ENCODE assay signal across 20 cellular contexts in genomic region chr5:84239509-84239908, GRCh38.
DNase-seq lines count a peak whose midpoint lies in the region; ATAC-seq, FAIRE-seq and TF ChIP-seq lines count a peak whose summit lies in the region.
"Had no signal": no experiment of that assay in that cellular context is flagged by ENCODE, and none has a peak within 500 bp of the region (broad histone marks: within the 10 kb centered on the region; RNA-seq: fewer than 3 reads in every experiment).

No MANE protein-coding gene starts in this region.

- H3K9me1 ChIP-seq in keratinocyte (ENCODE audit: control insufficient read depth, extremely low read depth, insufficient read depth, low read length) = no peaks in the 10 kb centered on the region

- H3K27me3 ChIP-seq in keratinocyte (ENCODE audit: control insufficient read depth, extremely low read depth, insufficient read depth, low read length) (no peaks in the 10 kb centered on the region), testis (no peaks in the 10 kb centered on the region)

- no peak for TF ChIP-seq POLR2A in testis (IDR thresholded peaks at IDR 0.05)

- no peaks in the 10 kb centered on the region for H3K9me3 ChIP-seq in keratinocyte (ENCODE audit: control insufficient read depth, low read depth, low read length)
- no peaks in the 10 kb centered on the region for H3K9me3 ChIP-seq in testis
- H3K9me3 ChIP-seq: prostate gland, thoracic aorta had no signal

- TF ChIP-seq CTCF in cardiac fibroblast (IDR thresholded peaks at IDR 0.05; ENCODE audit: low read depth, low read length) = no peak
- no peak for TF ChIP-seq CTCF in keratinocyte (optimal IDR thresholded peaks at IDR 0.05 in 1 of 3, IDR thresholded peaks at IDR 0.05 in 1 of 3, conservative IDR thresholded peaks at IDR 0.05 in 1 of 3; ENCODE audit: extremely low read depth in 1 of 3, insufficient read depth in 2 of 3, low read length in 3 of 3)
- no peak for TF ChIP-seq CTCF in GM20000 (IDR thresholded peaks at IDR 0.05; ENCODE audit: extremely low read depth, missing control alignments)
- TF ChIP-seq CTCF in testis (IDR thresholded peaks at IDR 0.05) = no peak

- H3K36me3 ChIP-seq in keratinocyte (ENCODE audit: control insufficient read depth in 2 of 2, extremely low read depth in 1 of 2, insufficient read depth in 2 of 2, low read length in 2 of 2) (no peaks in the 10 kb centered on the region), testis (ENCODE audit: low read depth, missing control alignments) (no peaks in the 10 kb centered on the region)
- H3K36me3 ChIP-seq: prostate gland, thoracic aorta had no signal

- H3K9ac ChIP-seq in keratinocyte (ENCODE audit: control insufficient read depth, extremely low read depth, insufficient read depth, low read length) = no peak overlapping the region

- H4K20me1 ChIP-seq in keratinocyte (ENCODE audit: control insufficient read depth, extremely low read depth, insufficient read depth, low read length) = no peaks in the 10 kb centered on the region

- H3K79me2 ChIP-seq in keratinocyte (ENCODE audit: control insufficient read depth, insufficient read depth, low read length) = no peaks in the 10 kb centered on the region

- intact Hi-C loops in testis (cut with DNase I; ENCODE audit: low total_unique reads) = no loop called here

- dilution Hi-C loops in keratinocyte (cut with MboI; ENCODE audit: extremely low pct_ligation_motif_present, low sequenced_read_pairs) = no loop called here

- H2AFZ ChIP-seq in keratinocyte (ENCODE audit: control insufficient read depth, low read length) = no peak overlapping the region

- H3K4me1 ChIP-seq in keratinocyte (ENCODE audit: control insufficient read depth, extremely low read depth, insufficient read depth, low read length) = peaks cover 4% of the 10 kb centered on the region
- no peaks in the 10 kb centered on the region for H3K4me1 ChIP-seq in testis
- H3K4me1 ChIP-seq: prostate gland had no signal

- H3K4me3 ChIP-seq in cardiac fibroblast (replicated peaks in 1 of 2; ENCODE audit: low read depth in 2 of 2, low read length in 2 of 2) = no peak overlapping the region
- no peak overlapping the region for H3K4me3 ChIP-seq in keratinocyte (ENCODE audit: control insufficient read depth in 2 of 3, extremely low read depth in 1 of 3, insufficient read depth in 2 of 3, low read depth in 1 of 3, low read length in 3 of 3)
- H3K4me3 ChIP-seq in testis = no peak overlapping the region
- H3K4me3 ChIP-seq: GM12878, prostate gland, thoracic aorta had no signal

- ATAC-seq in GM21360 (IDR thresholded peaks at IDR 0.05; ENCODE audit: unreplicated experiment) (no peak), GM21367 (IDR thresholded peaks at IDR 0.05; ENCODE audit: unreplicated experiment) (no peak)
- ATAC-seq: effector memory CD8-positive, alpha-beta T cell; GM12878; left cardiac atrium had no signal

- H3K27ac ChIP-seq in keratinocyte (ENCODE audit: control insufficient read depth, insufficient read depth, low read length) (no peak overlapping the region), testis (no peak overlapping the region)
- H3K27ac ChIP-seq: C4-2B, prostate gland, thoracic aorta had no signal

- DNase-seq in AG20443 (ENCODE audit: low spot score) (peak; percentile 16), LHCN-M2 (ENCODE audit: low read depth) (peak; percentile 77), cardiac fibroblast (ENCODE audit: low read depth in 2 of 2) (peak; percentile 64 to 71), keratinocyte (ENCODE audit: low read depth, low spot score) (no peak), GM20000 (ENCODE audit: low spot score) (no peak), testis (no peak)
- DNase-seq: activated gamma-delta T cell; DND-41; effector memory CD8-positive, alpha-beta T cell; left cardiac atrium; NCI-H2171 treated with DMSO at 0.1 percent for 48 hours; NK-92 treated with Interleukin-12 subunit alpha and Interleukin-12 subunit beta, amount 100 ng/mL, for 24 hours; SIG-M5; stimulated activated CD4-positive, alpha-beta T cell treated with anti-CD3 and anti-CD28 coated beads, Interleukin-1b, Interleukin-23, amount 100 ng/mL, for 48 hours had no signal

- peak; percentile 83 for FAIRE-seq in keratinocyte (lab: Jason Lieb, UNC)
- FAIRE-seq: GM12878 had no signal

- no peak overlapping the region for H3K4me2 ChIP-seq in keratinocyte (ENCODE audit: control insufficient read depth, extremely low read depth, insufficient read depth, low read depth, low read length)

- 50 to 60% methylated on average over 2 of the region's 2 CpGs for WGBS in testis, 2 donors

Comparison
In these comparisons a context has a peak if more than half of its experiments do, and no peak if none do; other contexts are left out.
1. DNase-seq: peak in AG20443 (single experiment), LHCN-M2 (single experiment) and cardiac fibroblast (2 of 2); none in keratinocyte (single experiment), GM20000 (single experiment) and testis (single experiment).